In genomic region chr9:121736147-121736721, GRCh38 we compare ENCODE assay signal across 9 cellular contexts.
DNase-seq lines count a peak whose midpoint lies in the region; ATAC-seq, FAIRE-seq and TF ChIP-seq lines count a peak whose summit lies in the region.
"Had no signal": no experiment of that assay in that cellular context is flagged by ENCODE, and none has a peak within 500 bp of the region (broad histone marks: within the 10 kb centered on the region; RNA-seq: fewer than 3 reads in every experiment).

No MANE protein-coding gene starts in this region.

- ATAC-seq in HepG2 (no peak), GM21576 (IDR thresholded peaks at IDR 0.05; ENCODE audit: unreplicated experiment) (no peak)

- POLR2A ChIA-PET in HepG2 (lab: Yijun Ruan, JAX): interaction anchor here (1.5 to 5.0 kb wide), 4 partner anchors 8 to 96 kb away, joined by 5 to 49 read pairs (median 6); no protein-coding TSS in a partner anchor

- DNase-seq in HepG2 (ENCODE audit: low spot score): no peak
- no peak for DNase-seq in UCSD-AML1 (lab: John Stamatoyannopoulos, UW; ENCODE audit: unreplicated experiment)
- no peak for DNase-seq in COR-L47 (lab: John Stamatoyannopoulos, UW)
- no peak for DNase-seq in NCI-H526 treated with DMSO at 0.1 percent for 48 hours (lab: John Stamatoyannopoulos, UW)
- DNase-seq: stimulated activated CD4-positive, alpha-beta T cell treated with anti-CD3 and anti-CD28 coated beads, Interleukin-12 subunit alpha, Interleukin-12 subunit beta, amount 100 ng/mL, for 4 hours had no signal

- no peak for TF ChIP-seq CTCF in HepG2 (CRISPR knock-in tag; IDR thresholded peaks at IDR 0.05)

- no peak for TF ChIP-seq POLR2A in HepG2 (IDR thresholded peaks at IDR 0.05; ENCODE audit: insufficient read depth in 1 of 2, low read depth in 2 of 2, low read length in 2 of 2)

- H3K27ac ChIP-seq in duodenal mucosa (ENCODE audit: low read depth, low read length): peak overlapping the region; percentile 88
- peak overlapping the region; percentile 75 for H3K27ac ChIP-seq in HepG2 (ENCODE audit: extremely low read length, insufficient read depth, low read length)
- H3K27ac ChIP-seq in subcutaneous abdominal adipose tissue (ENCODE audit: low read depth, low read length): peak overlapping the region; percentile 60

- H3K9ac ChIP-seq in duodenal mucosa (ENCODE audit: low read depth in 1 of 2, low read length in 2 of 2) (peak overlapping the region; percentile 61 to 88), HepG2 (ENCODE audit: insufficient read depth, low read depth, low read length) (peak overlapping the region; percentile 81), subcutaneous abdominal adipose tissue (ENCODE audit: low read length in 5 of 5) (peak overlapping the region; percentile 63 to 77 (median 72))

- H3K4me3 ChIP-seq in duodenal mucosa (ENCODE audit: low read depth in 1 of 2, low read length in 2 of 2) (peak overlapping the region; percentile 59 to 73), HepG2 (replicated peaks in 1 of 3; ENCODE audit: insufficient read depth in 1 of 3, low read depth in 2 of 3, low read length in 3 of 3) (peak overlapping the region; percentile 67 to 88 (median 83); a peak in 5 of 6 replicates), subcutaneous abdominal adipose tissue (ENCODE audit: low read depth in 1 of 5, low read length in 5 of 5) (peak overlapping the region; percentile 56 to 65 (median 61))

- TF ChIP-seq EP300 in Ishikawa (IDR thresholded peaks at IDR 0.05; ENCODE audit: borderline replicate concordance): no peak
- TF ChIP-seq EP300 in HepG2 (IDR thresholded peaks at IDR 0.05; ENCODE audit: low read depth in 2 of 2, low read length in 2 of 2): no peak
- TF ChIP-seq EP300 in HepG2 (CRISPR knock-in tag; IDR thresholded peaks at IDR 0.05; ENCODE audit: borderline replicate concordance): no peak

- H3K9me3 ChIP-seq in duodenal mucosa (ENCODE audit: control insufficient read depth in 1 of 2, low read length in 2 of 2): no peaks in the 10 kb centered on the region
- H3K9me3 ChIP-seq in HepG2 (ENCODE audit: low read length): no peaks in the 10 kb centered on the region
- H3K9me3 ChIP-seq in subcutaneous abdominal adipose tissue (ENCODE audit: control insufficient read depth in 5 of 5, low read length in 5 of 5): no peaks in the 10 kb centered on the region

- BruUV-seq in HepG2 (replicated peaks; lab: Mats Ljungman, UMichigan): no TSS peak

- CTCF ChIA-PET in HepG2 (lab: Yijun Ruan, JAX; ENCODE audit: low intra/inter-chr PET ratio, low total read pairs): interaction anchor here (0.6 kb wide), 1 partner anchor 255 kb away, joined by 3 read pairs; no protein-coding TSS in a partner anchor

- peak overlapping the region; percentile 92 for H3K4me2 ChIP-seq in HepG2 (ENCODE audit: low read depth, low read length)

- FAIRE-seq in HepG2 (lab: Jason Lieb, UNC): no peak

- H3K4me1 ChIP-seq in duodenal mucosa (ENCODE audit: control insufficient read depth in 1 of 2, insufficient read depth in 2 of 2, low read length in 2 of 2) (peaks cover 77 to 84% of the 10 kb centered on the region in 2 donors), HepG2 (ENCODE audit: insufficient read depth, low read length) (peaks cover 48% of the 10 kb centered on the region), subcutaneous abdominal adipose tissue (ENCODE audit: control insufficient read depth in 5 of 5, insufficient read depth in 5 of 5, low read length in 5 of 5) (peaks cover 18 to 67% (median 49%) of the 10 kb centered on the region in 5 donors)

- 97% methylated on average over 40 of the region's 48 CpGs for WGBS in HepG2 (ENCODE audit: low lambda C conversion rate)

- H3K27me3 ChIP-seq in duodenal mucosa (ENCODE audit: control insufficient read depth in 1 of 2, insufficient read depth in 2 of 2, low read length in 2 of 2): no peaks in the 10 kb centered on the region
- no peaks in the 10 kb centered on the region; a peak in 2 of 5 replicates for H3K27me3 ChIP-seq in HepG2 (ENCODE audit: control insufficient read depth in 1 of 2, insufficient read depth in 2 of 2, low read length in 2 of 2)
- H3K27me3 ChIP-seq in subcutaneous abdominal adipose tissue (ENCODE audit: control insufficient read depth in 5 of 5, insufficient read depth in 4 of 5, low read length in 5 of 5): no peaks in the 10 kb centered on the region

- H3K36me3 ChIP-seq in duodenal mucosa (ENCODE audit: control insufficient read depth in 1 of 2, insufficient read depth in 2 of 2, low read length in 2 of 2) (no peaks in the 10 kb centered on the region), HepG2 (replicated peaks in 1 of 2; ENCODE audit: control insufficient read depth in 1 of 2, insufficient read depth in 2 of 2, low read length in 2 of 2) (no peaks in the 10 kb centered on the region; a peak in 1 of 5 replicates), subcutaneous abdominal adipose tissue (ENCODE audit: control insufficient read depth in 5 of 5, insufficient read depth in 5 of 5, low read length in 5 of 5) (no peaks in the 10 kb centered on the region)

- peaks cover 47% of the 10 kb centered on the region for H3K79me2 ChIP-seq in HepG2 (ENCODE audit: insufficient read depth, low read length)

- TF ChIP-seq RAD21 in Ishikawa (IDR thresholded peaks at IDR 0.05; ENCODE audit: low read depth) (no peak), HepG2 (CRISPR knock-in tag; IDR thresholded peaks at IDR 0.05) (no peak)

- no peaks in the 10 kb centered on the region for H4K20me1 ChIP-seq in HepG2 (ENCODE audit: insufficient read depth, low read length)

- intact Hi-C loops in HepG2 (cut with micrococcal nuclease; ENCODE audit: unreplicated experiment): loop anchor here (5.0 kb wide), 1 partner anchor 241 kb away; no protein-coding TSS in a partner anchor

- H2AFZ ChIP-seq in HepG2 (ENCODE audit: low read length): peak overlapping the region; percentile 39

- in situ Hi-C loops in HepG2 (cut with HindIII; ENCODE audit: extremely low pct_ligation_motif_present, low pct_unique_long_range_greater_than_20kb): loop anchor here (25.0 kb wide), 1 partner anchor 251 kb away; no protein-coding TSS in a partner anchor

TF ChIP-seq in Ishikawa, 13 proteins besides CTCF, POLR2A, EP300 and RAD21 (continues in another document):
- TF ChIP-seq, protein P1, sequence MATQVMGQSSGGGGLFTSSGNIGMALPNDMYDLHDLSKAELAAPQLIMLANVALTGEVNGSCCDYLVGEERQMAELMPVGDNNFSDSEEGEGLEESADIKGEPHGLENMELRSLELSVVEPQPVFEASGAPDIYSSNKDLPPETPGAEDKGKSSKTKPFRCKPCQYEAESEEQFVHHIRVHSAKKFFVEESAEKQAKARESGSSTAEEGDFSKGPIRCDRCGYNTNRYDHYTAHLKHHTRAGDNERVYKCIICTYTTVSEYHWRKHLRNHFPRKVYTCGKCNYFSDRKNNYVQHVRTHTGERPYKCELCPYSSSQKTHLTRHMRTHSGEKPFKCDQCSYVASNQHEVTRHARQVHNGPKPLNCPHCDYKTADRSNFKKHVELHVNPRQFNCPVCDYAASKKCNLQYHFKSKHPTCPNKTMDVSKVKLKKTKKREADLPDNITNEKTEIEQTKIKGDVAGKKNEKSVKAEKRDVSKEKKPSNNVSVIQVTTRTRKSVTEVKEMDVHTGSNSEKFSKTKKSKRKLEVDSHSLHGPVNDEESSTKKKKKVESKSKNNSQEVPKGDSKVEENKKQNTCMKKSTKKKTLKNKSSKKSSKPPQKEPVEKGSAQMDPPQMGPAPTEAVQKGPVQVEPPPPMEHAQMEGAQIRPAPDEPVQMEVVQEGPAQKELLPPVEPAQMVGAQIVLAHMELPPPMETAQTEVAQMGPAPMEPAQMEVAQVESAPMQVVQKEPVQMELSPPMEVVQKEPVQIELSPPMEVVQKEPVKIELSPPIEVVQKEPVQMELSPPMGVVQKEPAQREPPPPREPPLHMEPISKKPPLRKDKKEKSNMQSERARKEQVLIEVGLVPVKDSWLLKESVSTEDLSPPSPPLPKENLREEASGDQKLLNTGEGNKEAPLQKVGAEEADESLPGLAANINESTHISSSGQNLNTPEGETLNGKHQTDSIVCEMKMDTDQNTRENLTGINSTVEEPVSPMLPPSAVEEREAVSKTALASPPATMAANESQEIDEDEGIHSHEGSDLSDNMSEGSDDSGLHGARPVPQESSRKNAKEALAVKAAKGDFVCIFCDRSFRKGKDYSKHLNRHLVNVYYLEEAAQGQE (IDR thresholded peaks at IDR 0.05; ENCODE audit: low read depth): no peak
- TF ChIP-seq EGR1 (IDR thresholded peaks at IDR 0.05) (no peak), TAF1 (IDR thresholded peaks at IDR 0.05; ENCODE audit: low read depth) (peak; percentile 49), CEBPB (IDR thresholded peaks at IDR 0.05) (no peak), ZBTB7A (IDR thresholded peaks at IDR 0.05; ENCODE audit: low read depth) (0 out of 2 replicates have a peak, but pooled peaks have one; percentile 50)

TF ChIP-seq in HepG2, 621 proteins besides CTCF, POLR2A, EP300 and RAD21 (continues in another document):
- TF ChIP-seq, protein P2, sequence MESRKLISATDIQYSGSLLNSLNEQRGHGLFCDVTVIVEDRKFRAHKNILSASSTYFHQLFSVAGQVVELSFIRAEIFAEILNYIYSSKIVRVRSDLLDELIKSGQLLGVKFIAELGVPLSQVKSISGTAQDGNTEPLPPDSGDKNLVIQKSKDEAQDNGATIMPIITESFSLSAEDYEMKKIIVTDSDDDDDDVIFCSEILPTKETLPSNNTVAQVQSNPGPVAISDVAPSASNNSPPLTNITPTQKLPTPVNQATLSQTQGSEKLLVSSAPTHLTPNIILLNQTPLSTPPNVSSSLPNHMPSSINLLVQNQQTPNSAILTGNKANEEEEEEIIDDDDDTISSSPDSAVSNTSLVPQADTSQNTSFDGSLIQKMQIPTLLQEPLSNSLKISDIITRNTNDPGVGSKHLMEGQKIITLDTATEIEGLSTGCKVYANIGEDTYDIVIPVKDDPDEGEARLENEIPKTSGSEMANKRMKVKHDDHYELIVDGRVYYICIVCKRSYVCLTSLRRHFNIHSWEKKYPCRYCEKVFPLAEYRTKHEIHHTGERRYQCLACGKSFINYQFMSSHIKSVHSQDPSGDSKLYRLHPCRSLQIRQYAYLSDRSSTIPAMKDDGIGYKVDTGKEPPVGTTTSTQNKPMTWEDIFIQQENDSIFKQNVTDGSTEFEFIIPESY (CRISPR knock-in tag; IDR thresholded peaks at IDR 0.05): peak; percentile 88
- peak; percentile 33 for TF ChIP-seq AGO2 (optimal IDR thresholded peaks at IDR 0.05; ENCODE audit: low read depth, low read length)
- no peak for TF ChIP-seq ZNF75D (CRISPR knock-in tag; IDR thresholded peaks at IDR 0.05; ENCODE audit: borderline replicate concordance)
- no peak for TF ChIP-seq PITX1 (CRISPR knock-in tag; IDR thresholded peaks at IDR 0.05)
- TF ChIP-seq ZBTB38 (CRISPR knock-in tag; IDR thresholded peaks at IDR 0.05): peak; percentile 80
